Comparison of ENCODE assay signal across 12 cellular contexts in the genomic region with DNA sequence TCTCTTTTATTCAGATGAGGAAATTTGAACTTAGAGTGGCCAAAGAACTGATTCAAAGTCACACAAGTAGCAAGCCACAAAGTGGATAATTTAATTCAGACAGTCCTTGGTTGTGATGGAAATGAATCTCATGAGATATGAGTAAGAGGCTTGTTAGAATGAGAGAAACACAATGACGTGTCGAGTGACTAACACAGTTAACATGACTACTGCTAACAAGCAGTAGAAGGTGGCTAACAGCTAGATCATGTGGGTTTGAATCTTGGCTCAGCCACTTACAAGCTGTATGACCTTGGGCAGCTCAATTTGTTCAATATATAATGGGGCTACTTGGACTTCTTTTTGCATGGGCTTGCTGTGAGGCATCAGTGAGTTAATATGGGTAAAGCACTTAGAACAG.
DNase-seq lines count a peak whose midpoint lies in the region; ATAC-seq, FAIRE-seq and TF ChIP-seq lines count a peak whose summit lies in the region.
"Had no signal": no experiment of that assay in that cellular context is flagged by ENCODE, and none has a peak within 500 bp of the region (broad histone marks: within the 10 kb centered on the region; RNA-seq: fewer than 3 reads in every experiment).

No MANE protein-coding gene starts in this region.

- H3K27me3 ChIP-seq in GM12878 (replicated peaks in 1 of 2; ENCODE audit: control insufficient read depth in 2 of 2, insufficient read depth in 2 of 2, low read length in 1 of 2) = no peaks in the 10 kb centered on the region
- H3K27me3 ChIP-seq: neutrophil had no signal

- no peak for TF ChIP-seq POLR2A in GM12878 (IDR thresholded peaks at IDR 0.05; ENCODE audit: low read depth, low read length)

- TF ChIP-seq CTCF in GM12878 (IDR thresholded peaks at IDR 0.05 in 2 of 3, conservative IDR thresholded peaks at IDR 0.05 in 1 of 3; ENCODE audit: control insufficient read depth in 2 of 3, extremely low read depth in 1 of 3, insufficient read depth in 1 of 3, low read depth in 3 of 3, low read length in 3 of 3) = no peak
- no peak for TF ChIP-seq CTCF in natural killer cell (IDR thresholded peaks at IDR 0.05)

- POLR2A ChIA-PET in GM12878 (lab: Charles Lee) = interaction anchor here (0.6 to 1.5 kb wide), 2 partner anchors 20 to 38 kb away, joined by 3 to 6 read pairs; no protein-coding TSS in a partner anchor

- H3K4me2 ChIP-seq in GM12878 (ENCODE audit: control insufficient read depth, insufficient read depth) = no peak overlapping the region

- whole genome bisulfite sequencing in GM12878 (ENCODE audit: insufficient coverage, insufficient replicate concordance, low lambda C conversion rate, missing lambda C conversion rate) = 0% methylated on average over 2 of the region's 2 CpGs

- H4K20me1 ChIP-seq in GM12878 (ENCODE audit: control insufficient read depth, insufficient read depth) = no peaks in the 10 kb centered on the region

- RAD21 ChIA-PET in GM12878 (lab: Charles Lee; ENCODE audit: unreplicated experiment) = interaction anchor here (2.2 kb wide), 1 partner anchor 21 kb away, joined by 9 read pairs; no protein-coding TSS in a partner anchor

- H3K9ac ChIP-seq in GM12878 (ENCODE audit: control insufficient read depth, insufficient read depth, low read length) = no peak overlapping the region

- no peaks in the 10 kb centered on the region for H3K36me3 Mint-ChIP-seq in natural killer cell

- peaks cover 7% of the 10 kb centered on the region; the same call in 1 of the 2 replicates for H3K4me1 ChIP-seq in GM12878 (ENCODE audit: control insufficient read depth, insufficient read depth, low read length)

- CTCF ChIA-PET in GM12878 (lab: Yijun Ruan, JAX) = interaction anchor here (0.6 to 1.1 kb wide), 3 partner anchors 39 to 102 kb away, joined by 3 to 4 read pairs (median 3); no protein-coding TSS in a partner anchor

- H3K79me2 ChIP-seq in GM12878 (ENCODE audit: control insufficient read depth, insufficient read depth, low read length) = no peaks in the 10 kb centered on the region

- BruUV-seq in GM12878 (replicated peaks; lab: Mats Ljungman, UMichigan) = no TSS peak

- in situ Hi-C loops in GM12878 (cut with MboI) = no loop called here

- no peaks in the 10 kb centered on the region for H3K36me3 ChIP-seq in GM12878 (ENCODE audit: control insufficient read depth in 2 of 2, insufficient read depth in 2 of 2, low read length in 1 of 2)
- H3K36me3 ChIP-seq: neutrophil had no signal

- SMC1A ChIA-PET in GM12878 (lab: Charles Lee; ENCODE audit: uncharacterized antibody, unreplicated experiment) = interaction anchor here (0.8 to 1.1 kb wide), 3 partner anchors 10 to 62 kb away, joined by 3 read pairs; no protein-coding TSS in a partner anchor

- H2AFZ ChIP-seq in GM12878 (ENCODE audit: control insufficient read depth, low read depth, low read length) = 0 out of 2 replicates have a peak overlapping the region, but pooled peaks have one; percentile 12

- no peaks in the 10 kb centered on the region for H3K27me3 Mint-ChIP-seq in natural killer cell (ENCODE audit: low read depth in 2 of 2)

- no peak for FAIRE-seq in GM12878 (lab: Jason Lieb, UNC)
- FAIRE-seq: G401.6 had no signal

- peak; percentile 68 for ATAC-seq in GM12878
- ATAC-seq in natural killer cell = peak in 2 of 3 donors; percentile 44 to 51
- no peak for ATAC-seq in HG03354 (IDR thresholded peaks at IDR 0.05; ENCODE audit: poor library complexity, severe bottlenecking, unreplicated experiment)
- ATAC-seq: WTC11 had no signal

- H3K9me3 ChIP-seq in GM12878 (replicated peaks; ENCODE audit: control insufficient read depth, insufficient read depth, low read length) = no peaks in the 10 kb centered on the region
- H3K9me3 ChIP-seq: neutrophil had no signal

- TF ChIP-seq EP300 in GM12878 (IDR thresholded peaks at IDR 0.05; ENCODE audit: borderline replicate concordance in 1 of 2, control insufficient read depth in 1 of 2, low read depth in 2 of 2, low read length in 2 of 2) = no peak

- DNase-seq in COLO829 (ENCODE audit: low spot score) (peak; percentile 68), HT-29 (ENCODE audit: low spot score) (peak; percentile 12), GM12878 (ENCODE audit: low read depth, low spot score) (no peak), natural killer cell (no peak), germinal center (ENCODE audit: low spot score) (no peak), GM19240 (ENCODE audit: insufficient read length, low spot score) (no peak), NCI-H748 treated with DMSO at 0.1 percent for 48 hours (lab: John Stamatoyannopoulos, UW) (no peak)
- DNase-seq: amygdala had no signal

- H3K4me3 Mint-ChIP-seq in natural killer cell = no peak overlapping the region
- H3K4me3 Mint-ChIP-seq: WTC11 had no signal

- H3K4me3 ChIP-seq in GM12878 = no peak overlapping the region

- no peak for TF ChIP-seq RAD21 in GM12878 (IDR thresholded peaks at IDR 0.05; ENCODE audit: insufficient read depth, low read depth, low read length)

- no peaks in the 10 kb centered on the region for H3K9me3 Mint-ChIP-seq in natural killer cell

- H3K27ac ChIP-seq in GM12878 (ENCODE audit: control insufficient read depth, insufficient read depth) = no peak overlapping the region
- H3K27ac ChIP-seq: neutrophil had no signal

- H3K27ac Mint-ChIP-seq in natural killer cell = no peak overlapping the region
- H3K27ac Mint-ChIP-seq: WTC11 had no signal

- no peaks in the 10 kb centered on the region for H3K4me1 Mint-ChIP-seq in natural killer cell

- intact Hi-C loops in GM12878 (cut with micrococcal nuclease; ENCODE audit: unreplicated experiment) (no loop called here), natural killer cell (cut with micrococcal nuclease) (no loop called here)

TF ChIP-seq in GM12878, 131 proteins besides CTCF, POLR2A, EP300 and RAD21 (continues in another document):
- TF ChIP-seq TARDBP (IDR thresholded peaks at IDR 0.05; ENCODE audit: borderline replicate concordance) (no peak), ATF7 (IDR thresholded peaks at IDR 0.05; ENCODE audit: low read depth) (no peak), ZSCAN29 (IDR thresholded peaks at IDR 0.05) (no peak), NR2F1 (conservative IDR thresholded peaks at IDR 0.05) (no peak)
- TF ChIP-seq, protein P1, sequence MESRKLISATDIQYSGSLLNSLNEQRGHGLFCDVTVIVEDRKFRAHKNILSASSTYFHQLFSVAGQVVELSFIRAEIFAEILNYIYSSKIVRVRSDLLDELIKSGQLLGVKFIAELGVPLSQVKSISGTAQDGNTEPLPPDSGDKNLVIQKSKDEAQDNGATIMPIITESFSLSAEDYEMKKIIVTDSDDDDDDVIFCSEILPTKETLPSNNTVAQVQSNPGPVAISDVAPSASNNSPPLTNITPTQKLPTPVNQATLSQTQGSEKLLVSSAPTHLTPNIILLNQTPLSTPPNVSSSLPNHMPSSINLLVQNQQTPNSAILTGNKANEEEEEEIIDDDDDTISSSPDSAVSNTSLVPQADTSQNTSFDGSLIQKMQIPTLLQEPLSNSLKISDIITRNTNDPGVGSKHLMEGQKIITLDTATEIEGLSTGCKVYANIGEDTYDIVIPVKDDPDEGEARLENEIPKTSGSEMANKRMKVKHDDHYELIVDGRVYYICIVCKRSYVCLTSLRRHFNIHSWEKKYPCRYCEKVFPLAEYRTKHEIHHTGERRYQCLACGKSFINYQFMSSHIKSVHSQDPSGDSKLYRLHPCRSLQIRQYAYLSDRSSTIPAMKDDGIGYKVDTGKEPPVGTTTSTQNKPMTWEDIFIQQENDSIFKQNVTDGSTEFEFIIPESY (IDR thresholded peaks at IDR 0.05) = no peak
- TF ChIP-seq, protein P2, sequence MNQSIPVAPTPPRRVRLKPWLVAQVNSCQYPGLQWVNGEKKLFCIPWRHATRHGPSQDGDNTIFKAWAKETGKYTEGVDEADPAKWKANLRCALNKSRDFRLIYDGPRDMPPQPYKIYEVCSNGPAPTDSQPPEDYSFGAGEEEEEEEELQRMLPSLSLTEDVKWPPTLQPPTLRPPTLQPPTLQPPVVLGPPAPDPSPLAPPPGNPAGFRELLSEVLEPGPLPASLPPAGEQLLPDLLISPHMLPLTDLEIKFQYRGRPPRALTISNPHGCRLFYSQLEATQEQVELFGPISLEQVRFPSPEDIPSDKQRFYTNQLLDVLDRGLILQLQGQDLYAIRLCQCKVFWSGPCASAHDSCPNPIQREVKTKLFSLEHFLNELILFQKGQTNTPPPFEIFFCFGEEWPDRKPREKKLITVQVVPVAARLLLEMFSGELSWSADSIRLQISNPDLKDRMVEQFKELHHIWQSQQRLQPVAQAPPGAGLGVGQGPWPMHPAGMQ (IDR thresholded peaks at IDR 0.05; ENCODE audit: borderline replicate concordance) = no peak
- TF ChIP-seq, protein P3, sequence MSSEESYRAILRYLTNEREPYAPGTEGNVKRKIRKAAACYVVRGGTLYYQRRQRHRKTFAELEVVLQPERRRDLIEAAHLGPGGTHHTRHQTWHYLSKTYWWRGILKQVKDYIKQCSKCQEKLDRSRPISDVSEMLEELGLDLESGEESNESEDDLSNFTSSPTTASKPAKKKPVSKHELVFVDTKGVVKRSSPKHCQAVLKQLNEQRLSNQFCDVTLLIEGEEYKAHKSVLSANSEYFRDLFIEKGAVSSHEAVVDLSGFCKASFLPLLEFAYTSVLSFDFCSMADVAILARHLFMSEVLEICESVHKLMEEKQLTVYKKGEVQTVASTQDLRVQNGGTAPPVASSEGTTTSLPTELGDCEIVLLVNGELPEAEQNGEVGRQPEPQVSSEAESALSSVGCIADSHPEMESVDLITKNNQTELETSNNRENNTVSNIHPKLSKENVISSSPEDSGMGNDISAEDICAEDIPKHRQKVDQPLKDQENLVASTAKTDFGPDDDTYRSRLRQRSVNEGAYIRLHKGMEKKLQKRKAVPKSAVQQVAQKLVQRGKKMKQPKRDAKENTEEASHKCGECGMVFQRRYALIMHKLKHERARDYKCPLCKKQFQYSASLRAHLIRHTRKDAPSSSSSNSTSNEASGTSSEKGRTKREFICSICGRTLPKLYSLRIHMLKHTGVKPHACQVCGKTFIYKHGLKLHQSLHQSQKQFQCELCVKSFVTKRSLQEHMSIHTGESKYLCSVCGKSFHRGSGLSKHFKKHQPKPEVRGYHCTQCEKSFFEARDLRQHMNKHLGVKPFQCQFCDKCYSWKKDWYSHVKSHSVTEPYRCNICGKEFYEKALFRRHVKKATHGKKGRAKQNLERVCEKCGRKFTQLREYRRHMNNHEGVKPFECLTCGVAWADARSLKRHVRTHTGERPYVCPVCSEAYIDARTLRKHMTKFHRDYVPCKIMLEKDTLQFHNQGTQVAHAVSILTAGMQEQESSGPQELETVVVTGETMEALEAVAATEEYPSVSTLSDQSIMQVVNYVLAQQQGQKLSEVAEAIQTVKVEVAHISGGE (CRISPR knock-in tag; IDR thresholded peaks at IDR 0.05) = no peak

Comparison
In these comparisons a context has a peak if more than half of its experiments do, and no peak if none do; other contexts are left out.
1. DNase-seq: peak in COLO829 (single experiment) and HT-29 (single experiment); none in GM12878 (single experiment), natural killer cell (single experiment), germinal center (single experiment), GM19240 (single experiment) and NCI-H748 treated with DMSO at 0.1 percent for 48 hours (single experiment).